In the genomic region with DNA sequence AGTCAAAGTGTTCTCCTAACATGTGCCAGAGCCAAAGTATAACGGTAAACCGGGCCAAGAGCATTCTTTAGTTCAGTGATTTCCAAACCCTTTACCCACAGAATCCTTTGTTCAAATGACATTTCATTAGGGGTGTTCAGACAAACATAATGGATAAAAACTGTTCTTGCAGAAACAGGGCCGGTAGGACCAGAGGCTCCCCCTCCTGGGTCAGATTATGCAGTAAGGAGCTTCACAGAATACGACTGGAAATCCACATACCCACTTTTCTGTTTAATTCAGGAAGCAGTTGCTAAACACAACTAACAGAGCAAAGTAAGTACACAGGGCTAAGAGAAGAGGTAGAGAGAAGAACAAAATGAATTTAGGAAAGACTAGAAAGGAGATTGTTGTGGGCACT, we compare ENCODE assay signal across 26 cellular contexts. TPM values are rescaled to one million over a fixed set of nuclear protein-coding genes. Genes with fewer than 3 reads are reported as not detected.
DNase-seq lines count a peak whose midpoint lies in the region; ATAC-seq and TF ChIP-seq lines count a peak whose summit lies in the region.
"Had no signal": no experiment of that assay in that cellular context is flagged by ENCODE, and none has a peak within 500 bp of the region (broad histone marks: within the 10 kb centered on the region; RNA-seq: fewer than 3 reads in every experiment).

No MANE protein-coding gene starts in this region.

- H3K27me3 Mint-ChIP-seq in activated T-cell treated with anti-CD3 and anti-CD28 coated beads, Interleukin-2, amount 50 U/mL, for 24 hours, result peaks cover 3% of the 10 kb centered on the region
- no peaks in the 10 kb centered on the region for H3K27me3 Mint-ChIP-seq in progenitor cell of endocrine pancreas

- 27% methylated on average over 4 of the region's 4 CpGs for WGBS in right cardiac atrium

- H3K9me3 ChIP-seq in left ventricle myocardium inferior (replicated peaks) (no peaks in the 10 kb centered on the region), right cardiac atrium (ENCODE audit: control insufficient read depth, low read length) (no peaks in the 10 kb centered on the region)
- H3K9me3 ChIP-seq: colonic mucosa, HAP-1 had no signal

- H3K27ac ChIP-seq in left ventricle myocardium inferior (replicated peaks), result no peak overlapping the region
- H3K27ac ChIP-seq in right cardiac atrium (ENCODE audit: low read length), result no peak overlapping the region
- H3K27ac ChIP-seq in foreskin keratinocyte, result no peak overlapping the region
- H3K27ac ChIP-seq: colonic mucosa, SK-N-MC, VCaP had no signal

- H3K4me1 Mint-ChIP-seq in activated T-cell treated with anti-CD3 and anti-CD28 coated beads, Interleukin-2, amount 50 U/mL, for 24 hours (ENCODE audit: low read depth), result no peaks in the 10 kb centered on the region
- H3K4me1 Mint-ChIP-seq in progenitor cell of endocrine pancreas (ENCODE audit: low read depth), result peaks cover 3% of the 10 kb centered on the region
- H3K4me1 Mint-ChIP-seq: activated CD4-positive, alpha-beta T cell treated with anti-CD3 and anti-CD28 coated beads, Interleukin-2, amount 10 ng/mL, durations not matched to agents 24 days and 14 days; activated naive CD8-positive, alpha-beta T cell treated with anti-CD3 and anti-CD28 coated beads for 36 hours; brain had no signal

- DNase-seq in left ventricle myocardium inferior, result no peak
- no peak for DNase-seq in right cardiac atrium
- peak; percentile 73 for DNase-seq in choroid plexus epithelial cell (ENCODE audit: low read depth)
- no peak for DNase-seq in foreskin keratinocyte
- DNase-seq in activated T-cell treated with anti-CD3 and anti-CD28 coated beads, Interleukin-2, amount 50 U/mL, for 24 hours, result no peak
- no peak for DNase-seq in progenitor cell of endocrine pancreas (ENCODE audit: low spot score, unreplicated experiment)
- no peak for DNase-seq in NCI-H526 treated with DMSO at 0.1 percent for 48 hours (lab: John Stamatoyannopoulos, UW)
- DNase-seq: activated CD4-positive, alpha-beta T cell treated with anti-CD3 and anti-CD28 coated beads, Interleukin-2, amount 10 ng/mL, durations not matched to agents 24 days and 14 days; activated CD8-positive, alpha-beta memory T cell treated with anti-CD3 and anti-CD28 coated beads, Interleukin-2, amount 10 ng/mL, durations not matched to agents 7 days and 5 days; activated naive CD8-positive, alpha-beta T cell treated with anti-CD3 and anti-CD28 coated beads for 36 hours; C1 segment of cervical spinal cord; colonic mucosa; foreskin melanocyte; left ventricle myocardium superior; midbrain; NCI-H1417; NCI-H2107; NCI-H526; RPMI8226 had no signal

- no peaks in the 10 kb centered on the region for H3K36me3 ChIP-seq in left ventricle myocardium inferior
- H3K36me3 ChIP-seq: colonic mucosa, HAP-1 had no signal

- no peaks in the 10 kb centered on the region for H3K9me3 Mint-ChIP-seq in activated T-cell treated with anti-CD3 and anti-CD28 coated beads, Interleukin-2, amount 50 U/mL, for 24 hours
- H3K9me3 Mint-ChIP-seq in progenitor cell of endocrine pancreas (ENCODE audit: low read depth), result no peaks in the 10 kb centered on the region
- H3K9me3 Mint-ChIP-seq: activated naive CD8-positive, alpha-beta T cell treated with anti-CD3 and anti-CD28 coated beads for 36 hours; natural killer cell treated with Interleukin-12 subunit alpha and Interleukin-12 subunit beta and Interleukin-15 and Interleukin-18, amount 100 ng/mL, for 72 hours; stimulated activated effector memory CD8-positive, alpha-beta T cell treated with anti-CD3 and anti-CD28 coated beads, Interleukin-12 subunit alpha, Interleukin-12 subunit beta, amount 100 ng/mL, for 72 hours had no signal

- ATAC-seq in right cardiac atrium (no peak), foreskin keratinocyte (no peak), GM21737 (IDR thresholded peaks at IDR 0.05; ENCODE audit: unreplicated experiment) (no peak)
- ATAC-seq: activated CD8-positive, alpha-beta memory T cell treated with anti-CD3 and anti-CD28 coated beads, Interleukin-2, amount 10 ng/mL, durations not matched to agents 7 days and 5 days; left ventricle myocardium superior; natural killer cell treated with Interleukin-12 subunit alpha and Interleukin-12 subunit beta and Interleukin-15 and Interleukin-18, amount 100 ng/mL, for 72 hours; stimulated activated effector memory CD8-positive, alpha-beta T cell treated with anti-CD3 and anti-CD28 coated beads, Interleukin-12 subunit alpha, Interleukin-12 subunit beta, amount 100 ng/mL, for 72 hours had no signal

- intact Hi-C loops in left ventricle myocardium inferior (cut with micrococcal nuclease), result no loop called here
- intact Hi-C loops in right cardiac atrium (cut with DNase I), result no loop called here

- TF ChIP-seq CTCF in left ventricle myocardium inferior (IDR thresholded peaks at IDR 0.05; ENCODE audit: borderline replicate concordance) (peak; percentile 31), choroid plexus epithelial cell (conservative IDR thresholded peaks at IDR 0.05; ENCODE audit: low read depth, low read length) (peak; percentile 65), foreskin keratinocyte (conservative IDR thresholded peaks at IDR 0.05) (peak; percentile 12), progenitor cell of endocrine pancreas (IDR thresholded peaks at IDR 0.05; ENCODE audit: unreplicated experiment) (no peak)

- H3K4me1 ChIP-seq in left ventricle myocardium inferior (no peaks in the 10 kb centered on the region), right cardiac atrium (ENCODE audit: control insufficient read depth, insufficient read depth, low read length) (no peaks in the 10 kb centered on the region), foreskin keratinocyte (no peaks in the 10 kb centered on the region)
- H3K4me1 ChIP-seq: colonic mucosa, HAP-1 had no signal

- no peak overlapping the region for H3K4me3 ChIP-seq in left ventricle myocardium inferior
- H3K4me3 ChIP-seq in right cardiac atrium (ENCODE audit: low read length), result no peak overlapping the region
- no peak overlapping the region for H3K4me3 ChIP-seq in choroid plexus epithelial cell (ENCODE audit: low read depth, low read length)
- H3K4me3 ChIP-seq: colonic mucosa, HAP-1, SK-N-MC had no signal

- H3K27me3 ChIP-seq in left ventricle myocardium inferior (ENCODE audit: low read depth) (no peaks in the 10 kb centered on the region), right cardiac atrium (ENCODE audit: control insufficient read depth, insufficient read depth) (no peaks in the 10 kb centered on the region), foreskin keratinocyte (peaks cover 6% of the 10 kb centered on the region)
- H3K27me3 ChIP-seq: colonic mucosa had no signal

- no peak overlapping the region for H3K4me3 Mint-ChIP-seq in activated T-cell treated with anti-CD3 and anti-CD28 coated beads, Interleukin-2, amount 50 U/mL, for 24 hours
- H3K4me3 Mint-ChIP-seq in progenitor cell of endocrine pancreas (ENCODE audit: low read depth), result no peak overlapping the region
- H3K4me3 Mint-ChIP-seq: activated CD4-positive, alpha-beta T cell treated with anti-CD3 and anti-CD28 coated beads, Interleukin-2, amount 10 ng/mL, durations not matched to agents 24 days and 14 days; activated CD8-positive, alpha-beta memory T cell treated with anti-CD3 and anti-CD28 coated beads, Interleukin-2, amount 10 ng/mL, durations not matched to agents 7 days and 5 days; activated naive CD8-positive, alpha-beta T cell treated with anti-CD3 and anti-CD28 coated beads for 36 hours; brain; natural killer cell treated with Interleukin-12 subunit alpha and Interleukin-12 subunit beta and Interleukin-15 and Interleukin-18, amount 100 ng/mL, for 72 hours; stimulated activated effector memory CD8-positive, alpha-beta T cell treated with anti-CD3 and anti-CD28 coated beads, Interleukin-12 subunit alpha, Interleukin-12 subunit beta, amount 100 ng/mL, for 72 hours had no signal

- H3K36me3 Mint-ChIP-seq in activated T-cell treated with anti-CD3 and anti-CD28 coated beads, Interleukin-2, amount 50 U/mL, for 24 hours (ENCODE audit: low read depth), result no peaks in the 10 kb centered on the region
- H3K36me3 Mint-ChIP-seq in progenitor cell of endocrine pancreas (ENCODE audit: insufficient read depth), result no peaks in the 10 kb centered on the region
- H3K36me3 Mint-ChIP-seq: activated CD8-positive, alpha-beta memory T cell treated with anti-CD3 and anti-CD28 coated beads, Interleukin-2, amount 10 ng/mL, durations not matched to agents 7 days and 5 days; activated naive CD8-positive, alpha-beta T cell treated with anti-CD3 and anti-CD28 coated beads for 36 hours; brain; natural killer cell treated with Interleukin-12 subunit alpha and Interleukin-12 subunit beta and Interleukin-15 and Interleukin-18, amount 100 ng/mL, for 72 hours; stimulated activated effector memory CD8-positive, alpha-beta T cell treated with anti-CD3 and anti-CD28 coated beads, Interleukin-12 subunit alpha, Interleukin-12 subunit beta, amount 100 ng/mL, for 72 hours had no signal

- no peak overlapping the region for H3K27ac Mint-ChIP-seq in activated T-cell treated with anti-CD3 and anti-CD28 coated beads, Interleukin-2, amount 50 U/mL, for 24 hours
- H3K27ac Mint-ChIP-seq in progenitor cell of endocrine pancreas, result no peak overlapping the region
- H3K27ac Mint-ChIP-seq: activated CD4-positive, alpha-beta T cell treated with anti-CD3 and anti-CD28 coated beads, Interleukin-2, amount 10 ng/mL, durations not matched to agents 24 days and 14 days; activated CD8-positive, alpha-beta memory T cell treated with anti-CD3 and anti-CD28 coated beads, Interleukin-2, amount 10 ng/mL, durations not matched to agents 7 days and 5 days; activated naive CD8-positive, alpha-beta T cell treated with anti-CD3 and anti-CD28 coated beads for 36 hours; natural killer cell treated with Interleukin-12 subunit alpha and Interleukin-12 subunit beta and Interleukin-15 and Interleukin-18, amount 100 ng/mL, for 72 hours; stimulated activated effector memory CD8-positive, alpha-beta T cell treated with anti-CD3 and anti-CD28 coated beads, Interleukin-12 subunit alpha, Interleukin-12 subunit beta, amount 100 ng/mL, for 72 hours had no signal

RNA-seq across cellular contexts. Expression of gene TMEM184C, which starts 46.6 kb away (rescaled TPM):
- 24.7 TPM for total RNA-seq in left ventricle myocardium inferior
- 10 to 100 TPM; 27.4 to 31.3 (median 28.5) TPM for total RNA-seq in right cardiac atrium
- 10.9 TPM for polyA plus RNA-seq in right cardiac atrium
- 23.3 and 26.1 TPM in 2 replicates for total RNA-seq in foreskin keratinocyte
- 7.1 and 8.5 TPM in 2 replicates for polyA plus RNA-seq in foreskin keratinocyte
- 45.9 and 49.8 TPM in 2 replicates for total RNA-seq in progenitor cell of endocrine pancreas
